Comparison of ENCODE assay signal across 10 cellular contexts in the genomic region with DNA sequence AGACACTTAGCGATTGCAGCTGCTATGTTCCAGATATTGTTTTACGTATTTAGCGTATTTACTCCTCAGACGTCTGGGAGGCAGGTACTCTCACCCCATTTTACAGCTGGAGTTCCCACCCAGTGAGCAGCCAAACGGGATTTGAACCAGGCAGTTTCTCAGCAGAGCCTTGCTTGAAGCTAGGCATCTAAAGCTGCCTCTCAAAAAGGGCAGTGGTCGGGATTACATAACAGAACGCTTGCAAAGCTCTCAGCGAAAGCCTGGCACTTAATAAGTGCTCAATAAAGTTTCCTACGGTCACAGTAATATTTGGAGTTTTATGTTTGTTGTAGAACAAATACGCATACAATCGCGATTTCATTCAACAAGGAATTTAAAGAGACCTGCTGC. TPM values are rescaled to one million over a fixed set of nuclear protein-coding genes. Genes with fewer than 3 reads are reported as not detected.
DNase-seq lines count a peak whose midpoint lies in the region; ATAC-seq lines count a peak whose summit lies in the region.
"Had no signal": no experiment of that assay in that cellular context is flagged by ENCODE, and none has a peak within 500 bp of the region (broad histone marks: within the 10 kb centered on the region; RNA-seq: fewer than 3 reads in every experiment).

No MANE protein-coding gene starts in this region.

- H3K9ac ChIP-seq in mesenchymal stem cell (ENCODE audit: low read length), result no peak overlapping the region

- H2BK5ac ChIP-seq in mesenchymal stem cell (ENCODE audit: low read depth, low read length, poor library complexity, severe bottlenecking), result no peak overlapping the region

- H3K9me3 Mint-ChIP-seq in activated naive CD8-positive, alpha-beta T cell treated with anti-CD3 and anti-CD28 coated beads for 36 hours, result no peaks in the 10 kb centered on the region

- no peak overlapping the region for H2BK12ac ChIP-seq in mesenchymal stem cell (ENCODE audit: low read length in 2 of 2)

- H3K4me1 Mint-ChIP-seq in activated naive CD8-positive, alpha-beta T cell treated with anti-CD3 and anti-CD28 coated beads for 36 hours, result peaks cover 54% of the 10 kb centered on the region

- no peak overlapping the region for H2AK5ac ChIP-seq in mesenchymal stem cell (ENCODE audit: low read length, severe bottlenecking)

- H3K36me3 ChIP-seq in mesenchymal stem cell (ENCODE audit: control insufficient read depth in 1 of 2, insufficient read depth in 2 of 2, low read depth in 1 of 2, low read length in 2 of 2), result no peaks in the 10 kb centered on the region
- no peaks in the 10 kb centered on the region for H3K36me3 ChIP-seq in urinary bladder (ENCODE audit: insufficient read depth)

- H2BK120ac ChIP-seq in mesenchymal stem cell (ENCODE audit: low read depth, low read length), result no peak overlapping the region

- H3K36me3 Mint-ChIP-seq in activated naive CD8-positive, alpha-beta T cell treated with anti-CD3 and anti-CD28 coated beads for 36 hours, result peaks cover 4% of the 10 kb centered on the region

- H3K9me3 ChIP-seq in right cardiac atrium (ENCODE audit: control insufficient read depth, low read length) (no peaks in the 10 kb centered on the region), mesenchymal stem cell (ENCODE audit: control insufficient read depth, low read length) (no peaks in the 10 kb centered on the region)

- ATAC-seq in right cardiac atrium (no peak), left ventricle myocardium superior (no peak), HG03520 (IDR thresholded peaks at IDR 0.05; ENCODE audit: unreplicated experiment) (no peak), HG03342 (IDR thresholded peaks at IDR 0.05; ENCODE audit: unreplicated experiment) (no peak)

- H3K14ac ChIP-seq in mesenchymal stem cell (ENCODE audit: low read length in 2 of 2), result no peak overlapping the region

- H3K27me3 Mint-ChIP-seq in activated naive CD8-positive, alpha-beta T cell treated with anti-CD3 and anti-CD28 coated beads for 36 hours, result peaks cover 7% of the 10 kb centered on the region

- H4K8ac ChIP-seq in mesenchymal stem cell (ENCODE audit: low read length), result no peak overlapping the region

- peaks cover 6% of the 10 kb centered on the region for H3K4me1 ChIP-seq in right cardiac atrium (ENCODE audit: control insufficient read depth, insufficient read depth, low read length)
- H3K4me1 ChIP-seq in mesenchymal stem cell (ENCODE audit: control insufficient read depth, insufficient read depth, low read depth, low read length), result peaks cover 6% of the 10 kb centered on the region
- H3K4me1 ChIP-seq in urinary bladder (ENCODE audit: insufficient read depth), result no peaks in the 10 kb centered on the region

- H2AFZ ChIP-seq in mesenchymal stem cell (ENCODE audit: low read depth, low read length), result no peak overlapping the region

- 43% methylated on average over 12 of the region's 12 CpGs for WGBS in right cardiac atrium
- 27% methylated on average over 10 of the region's 12 CpGs for WGBS in mesenchymal stem cell
- WGBS in urinary bladder, result 31% methylated on average over 12 of the region's 12 CpGs

- H3K23ac ChIP-seq in mesenchymal stem cell (ENCODE audit: low read length in 2 of 2), result no peak overlapping the region

- H2BK15ac ChIP-seq in mesenchymal stem cell (ENCODE audit: low read depth, poor library complexity, severe bottlenecking), result no peak overlapping the region

- no peaks in the 10 kb centered on the region for H3K79me1 ChIP-seq in mesenchymal stem cell (replicated peaks; ENCODE audit: low read length, poor library complexity, severe bottlenecking)

- no peak overlapping the region for H3K18ac ChIP-seq in mesenchymal stem cell (ENCODE audit: low read depth in 1 of 2, low read length in 2 of 2)

- no peak overlapping the region for H3K27ac ChIP-seq in right cardiac atrium (ENCODE audit: low read length)
- H3K27ac ChIP-seq in mesenchymal stem cell (ENCODE audit: low read length, poor library complexity, severe bottlenecking), result no peak overlapping the region
- H3K27ac ChIP-seq in urinary bladder (ENCODE audit: low read depth), result no peak overlapping the region

- peak overlapping the region; percentile 75 for H3K4me3 Mint-ChIP-seq in activated naive CD8-positive, alpha-beta T cell treated with anti-CD3 and anti-CD28 coated beads for 36 hours

- no peak overlapping the region for H3K4ac ChIP-seq in mesenchymal stem cell (ENCODE audit: low read depth in 1 of 2, low read length in 2 of 2)

- no peak overlapping the region for H3K27ac Mint-ChIP-seq in activated naive CD8-positive, alpha-beta T cell treated with anti-CD3 and anti-CD28 coated beads for 36 hours

- intact Hi-C loops in right cardiac atrium (cut with DNase I), result no loop called here
- intact Hi-C loops in left ventricle myocardium superior (cut with micrococcal nuclease), result no loop called here

- H3K4me2 ChIP-seq in mesenchymal stem cell (ENCODE audit: low read length, poor library complexity, severe bottlenecking), result peak overlapping the region; percentile 95

- H3K27me3 ChIP-seq in right cardiac atrium (ENCODE audit: control insufficient read depth, insufficient read depth) (no peaks in the 10 kb centered on the region), mesenchymal stem cell (ENCODE audit: control insufficient read depth in 1 of 2, insufficient read depth in 1 of 2, low read length in 2 of 2) (peaks cover 41 to 63% of the 10 kb centered on the region in 2 experiments)

- H3K4me3 ChIP-seq in right cardiac atrium (ENCODE audit: low read length), result peak overlapping the region; percentile 82
- peak overlapping the region in 1 of 2 experiments; percentile 48 for H3K4me3 ChIP-seq in mesenchymal stem cell (ENCODE audit: insufficient read depth in 1 of 2, low read depth in 1 of 2, low read length in 2 of 2)
- H3K4me3 ChIP-seq in urinary bladder (ENCODE audit: low read depth, low read length), result peak overlapping the region; percentile 57

- DNase-seq in right cardiac atrium, result no peak
- DNase-seq in left ventricle myocardium superior, result no peak
- DNase-seq in activated naive CD8-positive, alpha-beta T cell treated with anti-CD3 and anti-CD28 coated beads for 36 hours, result no peak
- no peak for DNase-seq in mesenchymal stem cell
- no peak for DNase-seq in activated CD8-positive, alpha-beta memory T cell treated with anti-CD3 and anti-CD28 coated beads, Interleukin-2, amount 50 U/mL, for 4 hours
- DNase-seq: cortex of kidney, Karpas-422 had no signal

- no peak overlapping the region for H4K91ac ChIP-seq in mesenchymal stem cell (ENCODE audit: low read length)

RNA-seq across cellular contexts. Expression of a gene that starts 0.3 kb away (rescaled TPM):
- total RNA-seq in right cardiac atrium, result 1 to 10 TPM in 3 of 4 donors, under 1 TPM in 1; 0.21 to 2.3 (median 1.6) TPM
- 1.4 TPM for polyA plus RNA-seq in right cardiac atrium
- 0.37 TPM for total RNA-seq in left ventricle myocardium superior
- total RNA-seq in activated naive CD8-positive, alpha-beta T cell treated with anti-CD3 and anti-CD28 coated beads for 36 hours, result 10 to 100 TPM; 11.7 to 12.2 TPM
- not detected for polyA plus RNA-seq in mesenchymal stem cell (2013, experiment 1 of 2)
- polyA plus RNA-seq in mesenchymal stem cell (2013, experiment 2 of 2), result not detected
- 1.2 TPM for total RNA-seq in urinary bladder
- polyA plus RNA-seq in urinary bladder, result 2.4 TPM

RNA-seq across cellular contexts. Expression of a gene that starts 9.0 kb away (rescaled TPM):
- total RNA-seq in right cardiac atrium (10 to 100 TPM in 1 of 4 donors, 1 to 10 TPM in 3; 7.4 to 10.1 (median 8.5) TPM), left ventricle myocardium superior (12.9 TPM), urinary bladder (1.7 TPM)
- polyA plus RNA-seq in right cardiac atrium (5.4 TPM), urinary bladder (2.6 TPM)
- 1 to 10 TPM; 2.4 to 2.9 TPM for total RNA-seq in activated naive CD8-positive, alpha-beta T cell treated with anti-CD3 and anti-CD28 coated beads for 36 hours
- polyA plus RNA-seq in mesenchymal stem cell (2013, experiment 1 of 2), result 0.99 TPM
- 1.2 TPM for polyA plus RNA-seq in mesenchymal stem cell (2013, experiment 2 of 2)

RNA-seq across cellular contexts. Expression of a gene that starts 27.7 kb away (rescaled TPM):
- total RNA-seq in right cardiac atrium (10 to 100 TPM; 11.0 to 20.0 (median 15.9) TPM), left ventricle myocardium superior (9.9 TPM), urinary bladder (5.1 TPM)
- polyA plus RNA-seq in right cardiac atrium (19.6 TPM), urinary bladder (32.2 TPM)
- total RNA-seq in activated naive CD8-positive, alpha-beta T cell treated with anti-CD3 and anti-CD28 coated beads for 36 hours, result 10 to 100 TPM; 12.2 to 14.4 TPM
- polyA plus RNA-seq in mesenchymal stem cell (2013, experiment 1 of 2), result 8.9 TPM
- 8.8 TPM for polyA plus RNA-seq in mesenchymal stem cell (2013, experiment 2 of 2)

RNA-seq across cellular contexts. Expression of a gene that starts 45.9 kb away (rescaled TPM):
- not detected for total RNA-seq in right cardiac atrium
- polyA plus RNA-seq in right cardiac atrium, result not detected
- total RNA-seq in left ventricle myocardium superior, result not detected
- total RNA-seq in activated naive CD8-positive, alpha-beta T cell treated with anti-CD3 and anti-CD28 coated beads for 36 hours, result not detected
- 0.04 TPM for polyA plus RNA-seq in mesenchymal stem cell (2013, experiment 1 of 2)
- polyA plus RNA-seq in mesenchymal stem cell (2013, experiment 2 of 2), result 0.08 TPM
- total RNA-seq in urinary bladder, result 0.26 TPM
- 0.15 TPM for polyA plus RNA-seq in urinary bladder

RNA-seq across cellular contexts. Expression of a gene that starts 52.0 kb away (rescaled TPM):
- total RNA-seq in right cardiac atrium (10 to 100 TPM; 29.9 to 43.6 (median 42.1) TPM), left ventricle myocardium superior (117 TPM), urinary bladder (16.6 TPM)
- polyA plus RNA-seq in right cardiac atrium (39.5 TPM), urinary bladder (55.4 TPM)
- total RNA-seq in activated naive CD8-positive, alpha-beta T cell treated with anti-CD3 and anti-CD28 coated beads for 36 hours, result 10 to 100 TPM; 12.9 to 14.9 TPM
- 24.0 TPM for polyA plus RNA-seq in mesenchymal stem cell (2013, experiment 1 of 2)
- polyA plus RNA-seq in mesenchymal stem cell (2013, experiment 2 of 2), result 22.8 TPM
